Comparison of ENCODE assay signal across 9 cellular contexts in the genomic region with DNA sequence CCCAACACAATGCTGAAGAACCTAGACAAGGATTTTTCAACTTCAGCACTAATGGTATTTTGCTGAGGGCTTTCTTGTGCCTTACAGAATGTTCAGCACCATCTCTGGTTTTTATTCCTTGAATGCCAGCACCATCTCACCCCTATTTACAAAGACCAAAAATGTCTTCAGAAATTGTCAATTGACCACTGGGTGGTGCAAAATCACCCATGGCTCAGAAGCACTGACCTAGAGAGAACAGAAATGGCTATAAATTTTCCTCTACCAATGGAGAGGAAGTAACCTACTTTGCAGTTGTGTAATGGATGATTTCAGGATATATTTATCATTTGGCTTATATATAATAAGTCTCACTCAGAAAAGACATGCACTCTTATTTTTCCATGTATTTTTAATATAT.
DNase-seq lines count a peak whose midpoint lies in the region; ATAC-seq and TF ChIP-seq lines count a peak whose summit lies in the region.
"Had no signal": no experiment of that assay in that cellular context is flagged by ENCODE, and none has a peak within 500 bp of the region (broad histone marks: within the 10 kb centered on the region; RNA-seq: fewer than 3 reads in every experiment).

No MANE protein-coding gene starts in this region.

- intact Hi-C loops in Panc1 (cut with micrococcal nuclease; ENCODE audit: unreplicated experiment) = no loop called here

- ATAC-seq in Panc1 = no peak
- no peak for ATAC-seq in GM18520 (IDR thresholded peaks at IDR 0.05; ENCODE audit: unreplicated experiment)
- ATAC-seq in omental fat pad (ENCODE audit: low FRiP score) = no peak

- no peaks in the 10 kb centered on the region for H3K27me3 ChIP-seq in Panc1 (ENCODE audit: control insufficient read depth, insufficient read depth, low read length)

- POLR2A ChIA-PET in Panc1 (lab: Charles Lee) = no interaction called here

- in situ Hi-C loops in Panc1 (cut with HindIII; ENCODE audit: low pct_unique_long_range_greater_than_20kb, low sequenced_read_pairs) = no loop called here

- no peak overlapping the region for H3K4me3 ChIP-seq in Panc1 (ENCODE audit: low read depth in 2 of 2, low read length in 2 of 2)

- H3K9me3 ChIP-seq in Panc1 (ENCODE audit: control insufficient read depth, insufficient read depth, low read depth, low read length) = no peaks in the 10 kb centered on the region

- TF ChIP-seq CTCF in AG09319 (IDR thresholded peaks at IDR 0.05; ENCODE audit: low read depth, low read length) (peak; percentile 31), Panc1 (IDR thresholded peaks at IDR 0.05) (0 out of 2 replicates have a peak, but pooled peaks have one; percentile 9), omental fat pad (IDR thresholded peaks at IDR 0.05) (no peak)

- no peak overlapping the region for H3K27ac ChIP-seq in Panc1 (ENCODE audit: low read length)

- CTCF ChIA-PET in Panc1 (lab: Charles Lee) = no interaction called here

- no TSS peak for BruUV-seq in Panc1 (replicated peaks; lab: Mats Ljungman, UMichigan)

- H3K36me3 ChIP-seq in Panc1 (ENCODE audit: control insufficient read depth, insufficient read depth, low read length) = no peaks in the 10 kb centered on the region

- H3K4me1 ChIP-seq in Panc1 (ENCODE audit: control insufficient read depth, insufficient read depth, low read length) = no peaks in the 10 kb centered on the region

- DNase-seq in AG09319 (ENCODE audit: extremely low read depth, low read depth) (no peak), HCEC 1CT (peak; percentile 49), Panc1 (ENCODE audit: low read depth, low spot score) (no peak), glomerular visceral epithelial cell (ENCODE audit: extremely low spot score) (peak; percentile 20), NCI-H526 treated with DMSO at 0.1 percent for 48 hours (lab: John Stamatoyannopoulos, UW) (no peak), GM19238 (ENCODE audit: insufficient read length, low spot score) (no peak), omental fat pad (ENCODE audit: low spot score) (no peak)
- DNase-seq: NCI-H2081 treated with DMSO at 0.1 percent for 48 hours had no signal

Comparison
In these comparisons a context has a peak if more than half of its experiments do, and no peak if none do; other contexts are left out.
1. DNase-seq: peak in HCEC 1CT (single experiment) and glomerular visceral epithelial cell (single experiment); none in AG09319 (single experiment), Panc1 (single experiment), NCI-H526 treated with DMSO at 0.1 percent for 48 hours (single experiment), GM19238 (single experiment) and omental fat pad (single experiment).
2. CTCF ChIP-seq: peak in AG09319 (single experiment) and Panc1 (single experiment); none in omental fat pad (0 of 3).